In the genomic region with DNA sequence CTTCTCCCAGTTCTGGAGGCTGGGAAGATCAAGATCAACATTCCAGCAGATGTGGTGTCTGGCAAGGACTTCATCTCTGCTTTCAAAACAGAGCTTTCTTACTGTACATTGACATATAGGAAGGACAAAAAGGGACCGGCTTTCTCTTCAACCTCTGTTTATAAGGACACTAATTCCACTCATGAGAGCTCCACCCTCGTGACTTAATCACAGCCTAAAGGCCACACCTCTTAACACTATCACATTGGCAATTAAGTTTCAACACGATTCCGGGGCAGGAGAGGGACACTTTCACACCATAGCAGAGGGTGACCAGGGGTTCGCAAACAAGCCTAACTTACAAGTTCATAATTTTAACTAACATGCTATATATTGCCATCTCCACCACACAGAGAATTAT, we compare ENCODE assay signal across 23 cellular contexts.
DNase-seq lines count a peak whose midpoint lies in the region; ATAC-seq, FAIRE-seq and TF ChIP-seq lines count a peak whose summit lies in the region.
"Had no signal": no experiment of that assay in that cellular context is flagged by ENCODE, and none has a peak within 500 bp of the region (broad histone marks: within the 10 kb centered on the region; RNA-seq: fewer than 3 reads in every experiment).

No MANE protein-coding gene starts in this region.

- DNase-seq in AG10803 (ENCODE audit: low read depth) (peak; percentile 14), mucosa of descending colon (no peak), small intestine (peak; percentile 29), NCI-H2171 (lab: John Stamatoyannopoulos, UW) (no peak), left lobe of liver (ENCODE audit: low spot score) (no peak), NCI-H2107 (lab: John Stamatoyannopoulos, UW) (no peak), Karpas-422 (no peak)
- DNase-seq: AML-193; BE2C; Calu3; CD4-positive, alpha-beta memory T cell; COR-L47; DMS53; DMS79 treated with DMSO at 0.1 percent for 48 hours; GM23248; H7; HCEC 1CT had no signal

- FAIRE-seq in small intestine (lab: Jason Lieb, UNC) = no peak
- FAIRE-seq: A204.1, G401.6, GM12892, H1 had no signal

- H2AFZ ChIP-seq in Karpas-422 (ENCODE audit: low read length) = no peak overlapping the region
- H2AFZ ChIP-seq: GM23248 had no signal

- no peak for TF ChIP-seq CTCF in AG10803 (conservative IDR thresholded peaks at IDR 0.05; ENCODE audit: low read length)
- TF ChIP-seq CTCF in VCaP (conservative IDR thresholded peaks at IDR 0.05) = no peak
- no peak for TF ChIP-seq CTCF in mucosa of descending colon (IDR thresholded peaks at IDR 0.05)

- intact Hi-C loops in mucosa of descending colon (cut with DNase I, micrococcal nuclease) = no loop called here

- H4K20me1 ChIP-seq in Karpas-422 (ENCODE audit: insufficient read depth, low read depth, low read length) = no peaks in the 10 kb centered on the region
- H4K20me1 ChIP-seq: BLaER1 treated with 17β-estradiol and CSF1 and Interleukin-3, amounts not matched to agents 10 nM and 100 nM had no signal

- H3K9ac ChIP-seq in Karpas-422 (ENCODE audit: low read length) = no peak overlapping the region
- H3K9ac ChIP-seq: BLaER1 treated with 17β-estradiol and CSF1 and Interleukin-3, amounts not matched to agents 10 nM and 100 nM; GM23248 had no signal

- no peaks in the 10 kb centered on the region for H3K36me3 ChIP-seq in mucosa of descending colon (ENCODE audit: low read depth)
- H3K36me3 ChIP-seq in small intestine (ENCODE audit: control insufficient read depth in 2 of 2, insufficient read depth in 2 of 2, low read length in 2 of 2) = no peaks in the 10 kb centered on the region
- H3K36me3 ChIP-seq in Karpas-422 (ENCODE audit: insufficient read depth, low read length) = no peaks in the 10 kb centered on the region
- H3K36me3 ChIP-seq: BE2C; BLaER1 treated with 17β-estradiol and CSF1 and Interleukin-3, amounts not matched to agents 10 nM and 100 nM had no signal

- H3K79me2 ChIP-seq in Karpas-422 (ENCODE audit: low read length) = no peaks in the 10 kb centered on the region

- H3K4me2 ChIP-seq in Karpas-422 (ENCODE audit: low read depth, low read length, poor library complexity, severe bottlenecking) = no peak overlapping the region
- H3K4me2 ChIP-seq: BLaER1 treated with 17β-estradiol and CSF1 and Interleukin-3, amounts not matched to agents 10 nM and 100 nM had no signal

- H3K4me3 ChIP-seq in AG10803 (ENCODE audit: low read length) (no peak overlapping the region), mucosa of descending colon (no peak overlapping the region), small intestine (ENCODE audit: low read depth in 1 of 2, low read length in 2 of 2) (no peak overlapping the region), Karpas-422 (ENCODE audit: low read length) (no peak overlapping the region)
- H3K4me3 ChIP-seq: BLaER1 treated with 17β-estradiol and CSF1 and Interleukin-3, amounts not matched to agents 10 nM and 100 nM; GM23248 had no signal

- no peaks in the 10 kb centered on the region for H3K9me2 ChIP-seq in Karpas-422 (replicated peaks; ENCODE audit: insufficient read depth, low read length)

- H3K27ac ChIP-seq in VCaP (peak overlapping the region; percentile 95), small intestine (ENCODE audit: low read depth in 1 of 2, low read length in 1 of 2) (no peak overlapping the region), Karpas-422 (ENCODE audit: low read length) (no peak overlapping the region)
- H3K27ac ChIP-seq: BLaER1 treated with 17β-estradiol and CSF1 and Interleukin-3, amounts not matched to agents 10 nM and 100 nM; GM23248 had no signal

- ATAC-seq in mucosa of descending colon = peak; percentile 54
- ATAC-seq in left lobe of liver = no peak

- no peaks in the 10 kb centered on the region for H3K9me3 ChIP-seq in mucosa of descending colon
- no peaks in the 10 kb centered on the region for H3K9me3 ChIP-seq in small intestine (ENCODE audit: control insufficient read depth, low read depth)
- no peaks in the 10 kb centered on the region for H3K9me3 ChIP-seq in Karpas-422 (ENCODE audit: low read length)
- H3K9me3 ChIP-seq: BE2C had no signal

- H3K27me3 ChIP-seq in small intestine (ENCODE audit: control insufficient read depth in 2 of 2, insufficient read depth in 2 of 2, low read length in 2 of 2) = no peaks in the 10 kb centered on the region
- H3K27me3 ChIP-seq in Karpas-422 (ENCODE audit: low read length) = no peaks in the 10 kb centered on the region
- H3K27me3 ChIP-seq: BE2C; BLaER1 treated with 17β-estradiol and CSF1 and Interleukin-3, amounts not matched to agents 10 nM and 100 nM had no signal

- WGBS in small intestine, 3 donors = 53 to 70% (median 69%) methylated on average over 5 of the region's 5 CpGs

- H3K4me1 ChIP-seq in mucosa of descending colon (ENCODE audit: low read depth) (no peaks in the 10 kb centered on the region), small intestine (ENCODE audit: control insufficient read depth in 2 of 2, insufficient read depth in 1 of 2, low read depth in 1 of 2, low read length in 1 of 2) (no peaks in the 10 kb centered on the region), Karpas-422 (ENCODE audit: low read length) (no peaks in the 10 kb centered on the region)
- H3K4me1 ChIP-seq: BE2C; BLaER1 treated with 17β-estradiol and CSF1 and Interleukin-3, amounts not matched to agents 10 nM and 100 nM had no signal

Comparison
In these comparisons a context has a peak if more than half of its experiments do, and no peak if none do; other contexts are left out.
1. DNase-seq: peak in AG10803 (single experiment) and small intestine (single experiment); none in mucosa of descending colon (0 of 3), NCI-H2171 (single experiment), left lobe of liver (single experiment), NCI-H2107 (single experiment) and Karpas-422 (single experiment).